ENCODE assay signal across 23 cellular contexts in the genomic region with DNA sequence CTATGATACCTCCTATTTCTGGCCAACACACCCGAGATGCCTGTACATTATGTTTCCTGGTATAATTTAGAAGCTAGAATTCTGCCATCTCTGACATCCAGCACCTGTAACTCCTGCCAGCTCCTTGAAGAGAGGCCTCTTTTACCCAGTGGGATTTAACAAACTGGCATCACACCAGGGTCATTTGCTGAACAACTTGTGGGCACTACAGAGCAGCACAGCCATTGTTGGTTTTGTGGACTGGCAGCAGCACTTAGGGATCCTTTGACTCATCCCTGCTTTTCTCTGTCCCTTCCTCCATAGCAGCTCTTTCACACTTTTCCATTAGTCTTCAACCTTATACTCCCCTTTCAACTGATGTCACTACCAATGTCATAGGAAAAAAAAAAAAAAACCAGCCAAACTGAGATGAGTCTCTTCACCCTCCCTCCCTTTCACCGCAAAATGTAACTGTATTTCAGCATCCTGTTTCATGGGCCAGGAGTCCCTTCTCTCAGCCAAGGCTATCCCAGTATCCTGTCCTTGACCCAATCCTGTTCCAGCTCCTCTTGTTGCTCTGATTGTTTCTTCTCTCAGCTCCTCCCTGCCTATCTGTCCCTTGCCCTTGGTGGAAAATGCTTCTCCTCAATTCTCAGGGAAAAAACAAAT.
DNase-seq lines count a peak whose midpoint lies in the region; ATAC-seq and TF ChIP-seq lines count a peak whose summit lies in the region.
"Had no signal": no experiment of that assay in that cellular context is flagged by ENCODE, and none has a peak within 500 bp of the region (broad histone marks: within the 10 kb centered on the region; RNA-seq: fewer than 3 reads in every experiment).

No MANE protein-coding gene starts in this region.

- peaks cover 16% of the 10 kb centered on the region for H3K79me2 ChIP-seq in parathyroid adenoma

- H3K4me3 Mint-ChIP-seq in T-helper 17 cell, result no peak overlapping the region
- H3K4me3 Mint-ChIP-seq: CD8-positive, alpha-beta T cell; dendritic cell treated with granulocyte-macrophage colony-stimulating factor and Interleukin-4, amounts not matched to agents 40 ng/mL and 50 ng/mL, for 4 days had no signal

- H3K27ac ChIP-seq in parathyroid adenoma (peak overlapping the region; percentile 77), thyroid gland (peak overlapping the region; percentile 93 to 97 (median 93))
- H3K27ac ChIP-seq: left lung had no signal

- H3K4me1 ChIP-seq in parathyroid adenoma (peaks cover 47% of the 10 kb centered on the region), thyroid gland (peaks cover 82 to 98% of the 10 kb centered on the region in 2 donors)

- H3K4me1 Mint-ChIP-seq in T-helper 17 cell, result peaks cover 25% of the 10 kb centered on the region

- no peaks in the 10 kb centered on the region for H3K9me3 ChIP-seq in T-helper 17 cell (ENCODE audit: control insufficient read depth, low read length, poor library complexity, severe bottlenecking)
- H3K9me3 ChIP-seq in parathyroid adenoma (ENCODE audit: control insufficient read depth, low read length), result no peaks in the 10 kb centered on the region
- H3K9me3 ChIP-seq in thyroid gland, result no peaks in the 10 kb centered on the region
- H3K9me3 ChIP-seq: adrenal gland, heart right ventricle, left lung, mucosa of descending colon had no signal

- no peak for ATAC-seq in T-helper 17 cell
- ATAC-seq: CD8-positive, alpha-beta T cell; K562; left lung; mucosa of descending colon had no signal

- WGBS in thyroid gland, 2 donors, result 44 to 58% methylated on average over 2 of the region's 2 CpGs

- peak overlapping the region; percentile 27 for H3K27ac Mint-ChIP-seq in T-helper 17 cell
- H3K27ac Mint-ChIP-seq: CD8-positive, alpha-beta T cell; dendritic cell treated with granulocyte-macrophage colony-stimulating factor and Interleukin-4, amounts not matched to agents 40 ng/mL and 50 ng/mL, for 4 days had no signal

- no peak overlapping the region for H3K4me3 ChIP-seq in parathyroid adenoma (ENCODE audit: low read depth, low read length)
- no peak overlapping the region for H3K4me3 ChIP-seq in thyroid gland (replicated peaks in 1 of 3)
- H3K4me3 ChIP-seq: adrenal gland, heart right ventricle, K562, left lung, mucosa of descending colon had no signal

- no peaks in the 10 kb centered on the region for H3K27me3 Mint-ChIP-seq in T-helper 17 cell

- no peak overlapping the region for H2AFZ ChIP-seq in parathyroid adenoma

- DNase-seq in T-helper 17 cell (no peak), fibroblast of gingiva (ENCODE audit: low read depth) (peak; percentile 55), thyroid gland (peak; percentile 83 to 85), NCI-H1092 treated with DMSO at 0.1 percent for 48 hours (lab: John Stamatoyannopoulos, UW) (no peak), medulla oblongata (ENCODE audit: extremely low spot score) (no peak)
- no peak for DNase-seq in stimulated activated CD4-positive, alpha-beta T cell treated with anti-CD3 and anti-CD28 coated beads, Interleukin-4, amount 100 ng/mL, for 4 hours
- DNase-seq: activated CD4-positive, CD25-positive, alpha-beta regulatory T cell treated with anti-CD3 and anti-CD28 coated beads, Interleukin-2, amount 50 U/mL, for 72 hours; activated T-cell treated with anti-CD3 and anti-CD28 coated beads, Interleukin-2, amount 50 U/mL, for 1 hour; CD8-positive, alpha-beta T cell; DMS153; HCEC 1CT; heart right ventricle; left lung; mucosa of descending colon; NCI-H1694 treated with DMSO at 0.1 percent for 48 hours; NCI-H2227 treated with DMSO at 0.1 percent for 48 hours; NCI-H748 treated with DMSO at 0.1 percent for 48 hours; SHP77; stimulated activated CD4-positive, alpha-beta T cell treated with anti-CD3 and anti-CD28 coated beads, Interleukin-12 subunit alpha, Interleukin-12 subunit beta, amount 100 ng/mL, for 4 hours had no signal

- H3K27me3 ChIP-seq in parathyroid adenoma (ENCODE audit: control insufficient read depth, insufficient read depth, low read length) (no peaks in the 10 kb centered on the region), thyroid gland (no peaks in the 10 kb centered on the region)
- H3K27me3 ChIP-seq: adrenal gland, heart right ventricle had no signal

- H3K9ac ChIP-seq in parathyroid adenoma, result no peak overlapping the region

- peaks cover 2% of the 10 kb centered on the region for H3K36me3 Mint-ChIP-seq in T-helper 17 cell (ENCODE audit: low read depth)

- TF ChIP-seq POLR2A in thyroid gland (IDR thresholded peaks at IDR 0.05), result peak in 1 of 2 donors; percentile 58

- peak overlapping the region; percentile 31 for H3K4me2 ChIP-seq in parathyroid adenoma (ENCODE audit: low read length)

- TF ChIP-seq CTCF in parathyroid adenoma (IDR thresholded peaks at IDR 0.05), result no peak
- no peak for TF ChIP-seq CTCF in thyroid gland (IDR thresholded peaks at IDR 0.05)

- intact Hi-C loops in thyroid gland (cut with DNase I), result no loop called here

- no peaks in the 10 kb centered on the region for H3K36me3 ChIP-seq in parathyroid adenoma (ENCODE audit: control insufficient read depth, insufficient read depth, low read length)
- no peaks in the 10 kb centered on the region for H3K36me3 ChIP-seq in thyroid gland
- H3K36me3 ChIP-seq: adrenal gland, heart right ventricle, left lung had no signal

Comparison
In these comparisons a context has a peak if more than half of its experiments do, and no peak if none do; other contexts are left out.
1. DNase-seq: peak in fibroblast of gingiva (single experiment) and thyroid gland (2 of 2); none in T-helper 17 cell (0 of 3), NCI-H1092 treated with DMSO at 0.1 percent for 48 hours (single experiment), stimulated activated CD4-positive, alpha-beta T cell treated with anti-CD3 and anti-CD28 coated beads, Interleukin-4, amount 100 ng/mL, for 4 hours (0 of 2) and medulla oblongata (single experiment).